In the genomic region with DNA sequence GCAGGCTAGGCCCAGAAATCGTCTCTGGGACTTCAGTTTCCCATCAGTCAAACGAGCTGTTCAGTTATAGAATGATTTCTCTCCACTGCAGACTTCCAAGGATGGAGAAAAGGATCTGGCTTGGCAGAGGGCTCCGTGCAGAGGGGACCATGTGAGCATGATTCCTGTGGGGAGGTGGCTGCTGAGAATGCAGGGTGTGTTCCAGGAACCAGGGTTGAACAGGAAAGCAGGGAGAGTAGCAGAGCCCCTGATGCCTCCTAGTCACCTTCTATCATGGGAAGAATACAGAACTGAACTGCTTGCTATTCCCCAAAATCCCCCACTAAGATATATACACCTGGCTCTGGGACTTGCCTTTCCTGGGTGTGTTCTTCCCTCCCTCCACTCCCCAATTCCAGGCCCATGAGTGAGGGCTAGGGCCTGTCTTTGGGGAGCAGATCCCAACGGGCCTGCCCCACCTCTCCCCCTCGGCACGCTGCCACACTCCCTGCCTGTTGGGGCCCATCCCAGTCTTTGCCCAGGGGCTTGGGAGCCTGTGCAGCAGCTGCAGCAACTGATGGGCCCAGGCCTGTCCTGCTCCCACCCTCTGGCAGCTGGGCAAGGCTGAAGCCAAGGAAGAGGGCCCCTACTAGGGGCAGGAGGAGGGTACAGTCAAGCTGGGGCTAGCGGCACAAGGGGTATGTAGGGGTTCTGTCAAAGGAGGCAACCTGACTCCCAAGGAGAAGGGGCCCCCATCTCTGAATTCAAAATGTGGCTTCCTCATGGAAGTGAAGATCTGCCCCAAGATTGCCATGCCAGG, we compare ENCODE assay signal across 11 cellular contexts. TPM values are rescaled to one million over a fixed set of nuclear protein-coding genes. Genes with fewer than 3 reads are reported as not detected.
DNase-seq lines count a peak whose midpoint lies in the region; ATAC-seq and TF ChIP-seq lines count a peak whose summit lies in the region.
"Had no signal": no experiment of that assay in that cellular context is flagged by ENCODE, and none has a peak within 500 bp of the region (broad histone marks: within the 10 kb centered on the region; RNA-seq: fewer than 3 reads in every experiment).

No MANE protein-coding gene starts in this region.

- H4K20me1 ChIP-seq in hepatocyte (ENCODE audit: insufficient read depth, poor library complexity, severe bottlenecking) = no peaks in the 10 kb centered on the region

- no peaks in the 10 kb centered on the region for H3K9me3 ChIP-seq in ES-I3 (ENCODE audit: control insufficient read depth, insufficient read depth, low read length)
- no peaks in the 10 kb centered on the region for H3K9me3 ChIP-seq in hepatocyte (ENCODE audit: low read depth)

- CTCF ChIA-PET in activated CD4-positive, alpha-beta T cell treated with anti-CD3 and anti-CD28 coated beads, Interleukin-2, amount 10 ng/mL, durations not matched to agents 7 days and 5 days (lab: Charles Lee) = interaction anchor here (0.7 to 1.5 kb wide), 4 partner anchors 10 to 89 kb away, joined by 3 to 6 read pairs (median 3); no protein-coding TSS in a partner anchor

- ATAC-seq in GM21737 (IDR thresholded peaks at IDR 0.05; ENCODE audit: unreplicated experiment) = no peak
- ATAC-seq: GM12878; natural killer cell treated with Interleukin-12 subunit alpha and Interleukin-12 subunit beta and Interleukin-15 and Interleukin-18, amount 100 ng/mL, for 72 hours had no signal

- H3K4me2 ChIP-seq in hepatocyte = peak overlapping the region; percentile 88

- peak overlapping the region; percentile 98 for H3K27ac ChIP-seq in hepatocyte
- peak overlapping the region in 20 of 21 experiments; percentile 16 to 92 (median 84) for H3K27ac ChIP-seq in skin epidermis

- H3K4me1 Mint-ChIP-seq in activated CD4-positive, alpha-beta T cell treated with anti-CD3 and anti-CD28 coated beads, Interleukin-2, amount 10 ng/mL, durations not matched to agents 7 days and 5 days = peaks cover 7% of the 10 kb centered on the region

- H3K36me3 ChIP-seq in ES-I3 (ENCODE audit: insufficient read depth, low read length) (peaks cover 3% of the 10 kb centered on the region; the same call in 1 of the 2 replicates), hepatocyte (replicated peaks; ENCODE audit: insufficient read depth, low read depth) (no peaks in the 10 kb centered on the region)

- no peak overlapping the region for H3K4me3 Mint-ChIP-seq in activated CD4-positive, alpha-beta T cell treated with anti-CD3 and anti-CD28 coated beads, Interleukin-2, amount 10 ng/mL, durations not matched to agents 7 days and 5 days

- H3K9me2 ChIP-seq in hepatocyte (replicated peaks; ENCODE audit: insufficient read depth) = no peaks in the 10 kb centered on the region

- no peak for TF ChIP-seq CTCF in hepatocyte (IDR thresholded peaks at IDR 0.05; ENCODE audit: poor library complexity)

- peaks cover 64% of the 10 kb centered on the region for H3K79me2 ChIP-seq in hepatocyte

- H3K9ac ChIP-seq in ES-I3 (ENCODE audit: low read depth, low read length) = peak overlapping the region; percentile 56; the same call in 1 of the 2 replicates

- H3K27ac Mint-ChIP-seq in activated CD4-positive, alpha-beta T cell treated with anti-CD3 and anti-CD28 coated beads, Interleukin-2, amount 10 ng/mL, durations not matched to agents 7 days and 5 days = no peak overlapping the region
- H3K27ac Mint-ChIP-seq: natural killer cell treated with Interleukin-12 subunit alpha and Interleukin-12 subunit beta and Interleukin-15 and Interleukin-18, amount 100 ng/mL, for 72 hours had no signal

- DNase-seq in SW480 (ENCODE audit: low spot score) (peak; percentile 27), hepatocyte (ENCODE audit: low spot score) (peak; percentile 46), KG1 (lab: John Stamatoyannopoulos, UW) (no peak), DMS79 (lab: John Stamatoyannopoulos, UW) (no peak)
- no peak for DNase-seq in activated CD4-positive, alpha-beta T cell treated with anti-CD3 and anti-CD28 coated beads, Interleukin-2, amount 10 ng/mL, durations not matched to agents 7 days and 5 days
- DNase-seq: GOT3 had no signal

- no peaks in the 10 kb centered on the region for H3K9me3 Mint-ChIP-seq in activated CD4-positive, alpha-beta T cell treated with anti-CD3 and anti-CD28 coated beads, Interleukin-2, amount 10 ng/mL, durations not matched to agents 7 days and 5 days
- H3K9me3 Mint-ChIP-seq: natural killer cell treated with Interleukin-12 subunit alpha and Interleukin-12 subunit beta and Interleukin-15 and Interleukin-18, amount 100 ng/mL, for 72 hours had no signal

- no peaks in the 10 kb centered on the region for H3K36me3 Mint-ChIP-seq in activated CD4-positive, alpha-beta T cell treated with anti-CD3 and anti-CD28 coated beads, Interleukin-2, amount 10 ng/mL, durations not matched to agents 7 days and 5 days (ENCODE audit: low read depth)
- H3K36me3 Mint-ChIP-seq: natural killer cell treated with Interleukin-12 subunit alpha and Interleukin-12 subunit beta and Interleukin-15 and Interleukin-18, amount 100 ng/mL, for 72 hours had no signal

- no peaks in the 10 kb centered on the region for H3K27me3 ChIP-seq in hepatocyte

- peaks cover 31% of the 10 kb centered on the region for H3K27me3 Mint-ChIP-seq in activated CD4-positive, alpha-beta T cell treated with anti-CD3 and anti-CD28 coated beads, Interleukin-2, amount 10 ng/mL, durations not matched to agents 7 days and 5 days

- peak overlapping the region; percentile 93 for H3K4me3 ChIP-seq in hepatocyte
- peak overlapping the region in 6 of 7 experiments; percentile 62 to 80 (median 64) for H3K4me3 ChIP-seq in skin epidermis
- H3K4me3 ChIP-seq: GM12878 had no signal

- H3K4me1 ChIP-seq in ES-I3 (ENCODE audit: insufficient read depth, low read length) (peaks cover 38% of the 10 kb centered on the region), hepatocyte (ENCODE audit: insufficient read depth) (peaks cover 45% of the 10 kb centered on the region)

- no peak overlapping the region for H2AFZ ChIP-seq in hepatocyte

- POLR2A ChIA-PET in activated CD4-positive, alpha-beta T cell treated with anti-CD3 and anti-CD28 coated beads, Interleukin-2, amount 10 ng/mL, durations not matched to agents 7 days and 5 days (lab: Charles Lee) = no interaction called here

- 43% methylated on average over 7 of the region's 7 CpGs for WGBS in hepatocyte (ENCODE audit: low lambda C conversion rate, missing lambda C conversion rate)

RNA-seq across cellular contexts. Expression of gene AJUBA, which starts 3.3 kb away (rescaled TPM):
- 75.1 and 80.8 TPM in 2 replicates for total RNA-seq in hepatocyte
- polyA plus RNA-seq in hepatocyte = 36.2 and 43.2 TPM in 2 replicates
- total RNA-seq in activated CD4-positive, alpha-beta T cell treated with anti-CD3 and anti-CD28 coated beads, Interleukin-2, amount 10 ng/mL, durations not matched to agents 7 days and 5 days = 1 to 10 TPM; 1.3 to 1.4 TPM

RNA-seq across cellular contexts. Expression of gene HAUS4, which starts 22.2 kb away (rescaled TPM):
- total RNA-seq in hepatocyte = 34.8 and 46.4 TPM in 2 replicates
- polyA plus RNA-seq in hepatocyte = 16.2 and 21.8 TPM in 2 replicates
- total RNA-seq in activated CD4-positive, alpha-beta T cell treated with anti-CD3 and anti-CD28 coated beads, Interleukin-2, amount 10 ng/mL, durations not matched to agents 7 days and 5 days = 10 to 100 TPM; 67.4 to 68.6 TPM

RNA-seq across cellular contexts. Expression of gene C14orf93, which starts 30.9 kb away (rescaled TPM):
- total RNA-seq in hepatocyte = 7.8 and 8.8 TPM in 2 replicates
- 5.7 and 6.5 TPM in 2 replicates for polyA plus RNA-seq in hepatocyte
- 10 to 100 TPM in 1 of 2 experiments, 1 to 10 TPM in 1; 9.4 to 11.1 TPM for total RNA-seq in activated CD4-positive, alpha-beta T cell treated with anti-CD3 and anti-CD28 coated beads, Interleukin-2, amount 10 ng/mL, durations not matched to agents 7 days and 5 days

RNA-seq across cellular contexts. Expression of gene PRMT5, which starts 49.9 kb away (rescaled TPM):
- 38.9 and 52.2 TPM in 2 replicates for total RNA-seq in hepatocyte
- polyA plus RNA-seq in hepatocyte = 54.1 and 72.3 TPM in 2 replicates
- total RNA-seq in activated CD4-positive, alpha-beta T cell treated with anti-CD3 and anti-CD28 coated beads, Interleukin-2, amount 10 ng/mL, durations not matched to agents 7 days and 5 days = 10 to 100 TPM; 52.6 to 56.8 TPM

RNA-seq across cellular contexts. Expression of gene PSMB5, which starts 55.6 kb away (rescaled TPM):
- total RNA-seq in hepatocyte = 171 and 190 TPM in 2 replicates
- 299 and 319 TPM in 2 replicates for polyA plus RNA-seq in hepatocyte
- total RNA-seq in activated CD4-positive, alpha-beta T cell treated with anti-CD3 and anti-CD28 coated beads, Interleukin-2, amount 10 ng/mL, durations not matched to agents 7 days and 5 days = 10 to 100 TPM; 60.4 to 60.7 TPM

Comparison
In these comparisons a context has a peak if more than half of its experiments do, and no peak if none do; other contexts are left out.
1. DNase-seq: peak in SW480 (single experiment) and hepatocyte (single experiment); none in KG1 (single experiment), activated CD4-positive, alpha-beta T cell treated with anti-CD3 and anti-CD28 coated beads, Interleukin-2, amount 10 ng/mL, durations not matched to agents 7 days and 5 days (single experiment) and DMS79 (single experiment).
2. RNA of gene AJUBA, which starts 3.3 kb away (total RNA-seq): 75.1 to 80.8 TPM in hepatocyte; 1.3 to 1.4 TPM in activated CD4-positive, alpha-beta T cell treated with anti-CD3 and anti-CD28 coated beads, Interleukin-2, amount 10 ng/mL, durations not matched to agents 7 days and 5 days; every median in the first group is over 10 times any median in the second.